In genomic region chr22:20439556-20439927, GRCh38 we compare ENCODE assay signal across 1 cellular context.
TF ChIP-seq lines count a peak whose summit lies in the region.

No MANE protein-coding gene starts in this region.

TF ChIP-seq in IMR-90, 13 proteins besides CTCF, POLR2A, EP300 and RAD21:
- no peak for TF ChIP-seq FOS (IDR thresholded peaks at IDR 0.05; ENCODE audit: low read depth, low read length)
- TF ChIP-seq MXI1 (IDR thresholded peaks at IDR 0.05; ENCODE audit: borderline replicate concordance, low read depth, low read length), result no peak
- no peak for TF ChIP-seq CEBPB (IDR thresholded peaks at IDR 0.05; ENCODE audit: low read depth, low read length)
- TF ChIP-seq ELK1 (IDR thresholded peaks at IDR 0.05; ENCODE audit: borderline replicate concordance, low read depth, low read length), result no peak
- no peak for TF ChIP-seq RFX5 (IDR thresholded peaks at IDR 0.05; ENCODE audit: low read depth, low read length)
- no peak for TF ChIP-seq BHLHE40 (IDR thresholded peaks at IDR 0.05; ENCODE audit: low read depth, low read length)
- TF ChIP-seq SMC3 (IDR thresholded peaks at IDR 0.05; ENCODE audit: low read depth, low read length), result no peak
- TF ChIP-seq MAZ (IDR thresholded peaks at IDR 0.05; ENCODE audit: borderline replicate concordance, low read depth, low read length), result no peak; the same call in 1 of the 2 replicates
- no peak for TF ChIP-seq NFE2L2 (IDR thresholded peaks at IDR 0.05; ENCODE audit: low read depth, low read length)
TF ChIP-seq in IMR-90: peak in this region for 0.
